21 cellular contexts compared by ENCODE assay signal in genomic region chr6:4381379-4381778, GRCh38.
DNase-seq lines count a peak whose midpoint lies in the region; ATAC-seq and TF ChIP-seq lines count a peak whose summit lies in the region.
"Had no signal": no experiment of that assay in that cellular context is flagged by ENCODE, and none has a peak within 500 bp of the region (broad histone marks: within the 10 kb centered on the region; RNA-seq: fewer than 3 reads in every experiment).

No MANE protein-coding gene starts in this region.

- H3K27ac ChIP-seq in left ventricle myocardium inferior (replicated peaks) (peak overlapping the region; percentile 78), parathyroid adenoma (peak overlapping the region; percentile 47)
- H3K27ac ChIP-seq: thoracic aorta had no signal

- TF ChIP-seq CTCF in cardiac fibroblast (IDR thresholded peaks at IDR 0.05; ENCODE audit: low read depth, low read length) (no peak), left ventricle myocardium inferior (IDR thresholded peaks at IDR 0.05; ENCODE audit: borderline replicate concordance) (no peak), parathyroid adenoma (IDR thresholded peaks at IDR 0.05) (no peak), type B pancreatic cell (conservative IDR thresholded peaks at IDR 0.05) (no peak)

- in situ Hi-C loops in HAP-1 (cut with MboI; ENCODE audit: low sequenced_read_pairs): no loop called here

- H3K27me3 Mint-ChIP-seq in type B pancreatic cell (peaks cover 4% of the 10 kb centered on the region), T-helper 17 cell (peaks cover 11% of the 10 kb centered on the region)
- H3K27me3 Mint-ChIP-seq: activated CD4-positive, alpha-beta T cell treated with anti-CD3 and anti-CD28 coated beads, Interleukin-2, amount 10 ng/mL, durations not matched to agents 24 days and 14 days had no signal

- intact Hi-C loops in left ventricle myocardium inferior (cut with micrococcal nuclease): no loop called here

- H3K36me3 Mint-ChIP-seq in type B pancreatic cell (peaks cover 3% of the 10 kb centered on the region), T-helper 17 cell (ENCODE audit: low read depth) (no peaks in the 10 kb centered on the region)
- H3K36me3 Mint-ChIP-seq: CD4-positive, alpha-beta memory T cell had no signal

- H3K27me3 ChIP-seq in left ventricle myocardium inferior (ENCODE audit: low read depth) (no peaks in the 10 kb centered on the region), parathyroid adenoma (ENCODE audit: control insufficient read depth, insufficient read depth, low read length) (no peaks in the 10 kb centered on the region), HAP-1 (ENCODE audit: low read depth) (no peaks in the 10 kb centered on the region)

- peak; percentile 60 for DNase-seq in HT1080 (ENCODE audit: low read depth)
- peak; percentile 90 to 91 for DNase-seq in cardiac fibroblast (ENCODE audit: low read depth in 2 of 2)
- no peak for DNase-seq in left ventricle myocardium inferior
- DNase-seq in HAP-1 (ENCODE audit: low spot score in 2 of 2): no peak
- no peak for DNase-seq in type B pancreatic cell (ENCODE audit: extremely low spot score, unreplicated experiment)
- no peak for DNase-seq in T-helper 17 cell
- DNase-seq: activated CD4-positive, alpha-beta T cell treated with anti-CD3 and anti-CD28 coated beads, Interleukin-2, amount 10 ng/mL, durations not matched to agents 24 days and 14 days; activated CD8-positive, alpha-beta memory T cell treated with anti-CD3 and anti-CD28 coated beads, Interleukin-2, amount 50 U/mL, for 4 hours; activated effector memory CD4-positive, alpha-beta T cell treated with anti-CD3 and anti-CD28 coated beads, Interleukin-2, amount 50 U/mL, for 16 hours; CD4-positive, alpha-beta memory T cell; effector CD4-positive, alpha-beta T cell; Karpas-422; NCI-H1048; NCI-H2081; NCI-H526 treated with DMSO at 0.1 percent for 48 hours; stimulated activated naive B cell treated with anti-CD40 and anti-IgM and Interleukin-4, amounts not matched to agents 10 μg/mL and 1 μg/mL and 100 μg/mL, for 72 hours; T-helper 1 cell had no signal

- peaks cover 22% of the 10 kb centered on the region for H3K9me3 Mint-ChIP-seq in type B pancreatic cell

- H3K4me3 Mint-ChIP-seq in type B pancreatic cell (no peak overlapping the region), T-helper 17 cell (no peak overlapping the region)
- H3K4me3 Mint-ChIP-seq: activated CD4-positive, alpha-beta T cell treated with anti-CD3 and anti-CD28 coated beads, Interleukin-2, amount 10 ng/mL, durations not matched to agents 24 days and 14 days; stimulated activated naive B cell treated with anti-CD40 and anti-IgM and Interleukin-4, amounts not matched to agents 10 μg/mL and 1 μg/mL and 100 μg/mL, for 72 hours had no signal

- no peak overlapping the region for H3K4me2 ChIP-seq in parathyroid adenoma (ENCODE audit: low read length)

- H3K9me3 ChIP-seq in left ventricle myocardium inferior (replicated peaks) (peaks cover 21% of the 10 kb centered on the region), parathyroid adenoma (ENCODE audit: control insufficient read depth, low read length) (no peaks in the 10 kb centered on the region), HAP-1 (peaks cover 4% of the 10 kb centered on the region; the same call in 1 of the 2 replicates), T-helper 17 cell (ENCODE audit: control insufficient read depth, low read length, poor library complexity, severe bottlenecking) (peaks cover 3% of the 10 kb centered on the region)

- no peak overlapping the region for H3K27ac Mint-ChIP-seq in type B pancreatic cell
- no peak overlapping the region for H3K27ac Mint-ChIP-seq in T-helper 17 cell
- H3K27ac Mint-ChIP-seq: activated CD4-positive, alpha-beta T cell treated with anti-CD3 and anti-CD28 coated beads, Interleukin-2, amount 10 ng/mL, durations not matched to agents 24 days and 14 days; CD4-positive, alpha-beta memory T cell had no signal

- H3K4me1 Mint-ChIP-seq in type B pancreatic cell (ENCODE audit: unreplicated experiment) (peaks cover 5% of the 10 kb centered on the region), T-helper 17 cell (no peaks in the 10 kb centered on the region)
- H3K4me1 Mint-ChIP-seq: activated CD4-positive, alpha-beta T cell treated with anti-CD3 and anti-CD28 coated beads, Interleukin-2, amount 10 ng/mL, durations not matched to agents 24 days and 14 days; CD4-positive, alpha-beta memory T cell; stimulated activated naive B cell treated with anti-CD40 and anti-IgM and Interleukin-4, amounts not matched to agents 10 μg/mL and 1 μg/mL and 100 μg/mL, for 72 hours had no signal

- no peak overlapping the region for H2AFZ ChIP-seq in parathyroid adenoma

- H3K36me3 ChIP-seq in left ventricle myocardium inferior (no peaks in the 10 kb centered on the region), parathyroid adenoma (ENCODE audit: control insufficient read depth, insufficient read depth, low read length) (no peaks in the 10 kb centered on the region), HAP-1 (replicated peaks) (no peaks in the 10 kb centered on the region)
- H3K36me3 ChIP-seq: thoracic aorta had no signal

- H3K4me3 ChIP-seq in cardiac fibroblast (replicated peaks in 1 of 2; ENCODE audit: low read depth in 2 of 2, low read length in 2 of 2) (no peak overlapping the region), left ventricle myocardium inferior (peak overlapping the region; percentile 0), parathyroid adenoma (ENCODE audit: low read depth, low read length) (no peak overlapping the region), HAP-1 (no peak overlapping the region)
- H3K4me3 ChIP-seq: thoracic aorta had no signal

- ATAC-seq in GM21526 (IDR thresholded peaks at IDR 0.05; ENCODE audit: low FRiP score, unreplicated experiment) (no peak), T-helper 17 cell (no peak)
- ATAC-seq: sciatic nerve; stimulated activated naive B cell treated with anti-CD40 and anti-IgM and Interleukin-4, amounts not matched to agents 10 μg/mL and 1 μg/mL and 100 μg/mL, for 72 hours had no signal

- peaks cover 31% of the 10 kb centered on the region for H3K4me1 ChIP-seq in left ventricle myocardium inferior
- no peaks in the 10 kb centered on the region for H3K4me1 ChIP-seq in parathyroid adenoma
- H3K4me1 ChIP-seq in HAP-1: no peaks in the 10 kb centered on the region

- no peaks in the 10 kb centered on the region for H3K79me2 ChIP-seq in parathyroid adenoma

- no peak overlapping the region for H3K9ac ChIP-seq in parathyroid adenoma

Comparison
In these comparisons a context has a peak if more than half of its experiments do, and no peak if none do; other contexts are left out.
1. DNase-seq: peak in HT1080 (single experiment) and cardiac fibroblast (2 of 2); none in left ventricle myocardium inferior (single experiment), HAP-1 (0 of 2), type B pancreatic cell (single experiment) and T-helper 17 cell (0 of 3).